Comparison of ENCODE assay signal across 1 cellular context in the genomic region with DNA sequence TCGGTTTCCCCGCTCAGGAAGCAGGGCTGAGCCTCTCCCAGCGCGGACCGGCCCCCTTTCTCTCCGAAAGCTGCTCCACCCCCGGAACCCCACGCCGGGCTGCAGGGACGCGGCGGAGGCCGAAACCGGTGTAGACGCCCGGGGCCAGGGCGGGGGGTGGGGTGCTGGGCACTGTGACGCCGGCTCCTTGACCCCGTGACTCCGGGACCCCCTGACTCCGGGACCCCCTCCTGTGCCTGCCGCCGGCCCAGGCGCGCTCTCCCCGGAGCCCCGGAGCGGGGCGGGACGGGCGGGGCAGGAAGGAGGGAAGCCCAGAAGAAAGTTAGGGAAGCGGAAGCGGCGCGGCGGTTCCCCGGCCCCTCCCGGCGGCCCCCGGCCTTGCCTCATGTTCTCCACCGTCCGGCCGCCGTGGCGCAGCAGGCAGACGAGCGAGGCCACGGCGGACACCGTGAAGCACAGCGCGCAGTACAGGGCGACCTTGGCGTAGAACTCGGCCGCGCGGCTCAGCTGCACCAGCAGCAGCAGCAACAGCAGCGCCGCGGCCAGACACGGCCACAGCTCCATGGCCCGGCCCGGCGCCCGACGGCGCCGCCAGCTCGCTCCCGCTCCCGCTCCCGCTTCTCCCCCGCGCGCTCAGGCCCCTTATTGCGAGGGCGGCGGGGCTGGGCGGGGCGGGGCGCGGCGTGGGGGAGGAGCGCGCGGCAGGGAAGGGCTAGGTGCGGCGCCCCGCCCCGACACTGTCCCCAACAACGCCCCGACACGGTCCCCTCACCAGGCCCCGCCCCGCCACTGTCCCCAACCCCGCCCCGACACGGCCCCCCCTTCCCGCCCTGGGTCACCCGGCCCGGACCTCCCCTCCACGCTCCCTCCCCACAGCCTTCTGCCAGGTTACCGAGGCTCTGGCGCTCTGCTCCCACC.
TF ChIP-seq lines count a peak whose summit lies in the region.

A gene (minus strand): TSS at position 664 of the 918 bp plus-strand sequence. CDS start 100 bp downstream, at position 564.

TF ChIP-seq in K562, 482 proteins besides CTCF, POLR2A, EP300 and RAD21 (continued from another document):
- TF ChIP-seq, protein P1, sequence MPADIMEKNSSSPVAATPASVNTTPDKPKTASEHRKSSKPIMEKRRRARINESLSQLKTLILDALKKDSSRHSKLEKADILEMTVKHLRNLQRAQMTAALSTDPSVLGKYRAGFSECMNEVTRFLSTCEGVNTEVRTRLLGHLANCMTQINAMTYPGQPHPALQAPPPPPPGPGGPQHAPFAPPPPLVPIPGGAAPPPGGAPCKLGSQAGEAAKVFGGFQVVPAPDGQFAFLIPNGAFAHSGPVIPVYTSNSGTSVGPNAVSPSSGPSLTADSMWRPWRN (IDR thresholded peaks at IDR 0.05; ENCODE audit: low read depth), result no peak
- peak; percentile 71 for TF ChIP-seq ATF7 (IDR thresholded peaks at IDR 0.05)
- no peak for TF ChIP-seq TBL1XR1 (IDR thresholded peaks at IDR 0.05; ENCODE audit: low read length in 2 of 2)
- TF ChIP-seq ZNF778 (CRISPR knock-in tag; IDR thresholded peaks at IDR 0.05), result no peak
- TF ChIP-seq SMC3 (conservative IDR thresholded peaks at IDR 0.05; ENCODE audit: insufficient read depth, low read depth, low read length), result no peak
- TF ChIP-seq, protein P2, sequence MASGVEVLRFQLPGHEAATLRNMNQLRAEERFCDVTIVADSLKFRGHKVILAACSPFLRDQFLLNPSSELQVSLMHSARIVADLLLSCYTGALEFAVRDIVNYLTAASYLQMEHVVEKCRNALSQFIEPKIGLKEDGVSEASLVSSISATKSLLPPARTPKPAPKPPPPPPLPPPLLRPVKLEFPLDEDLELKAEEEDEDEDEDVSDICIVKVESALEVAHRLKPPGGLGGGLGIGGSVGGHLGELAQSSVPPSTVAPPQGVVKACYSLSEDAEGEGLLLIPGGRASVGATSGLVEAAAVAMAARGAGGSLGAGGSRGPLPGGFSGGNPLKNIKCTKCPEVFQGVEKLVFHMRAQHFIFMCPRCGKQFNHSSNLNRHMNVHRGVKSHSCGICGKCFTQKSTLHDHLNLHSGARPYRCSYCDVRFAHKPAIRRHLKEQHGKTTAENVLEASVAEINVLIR (CRISPR knock-in tag; IDR thresholded peaks at IDR 0.05), result no peak
- TF ChIP-seq ZNF140 (CRISPR knock-in tag; IDR thresholded peaks at IDR 0.05), result no peak
- peak; percentile 87 for TF ChIP-seq RBFOX2 (IDR thresholded peaks at IDR 0.05; ENCODE audit: low read depth, low read length)
- peak; percentile 39 for TF ChIP-seq PCBP2 (IDR thresholded peaks at IDR 0.05; ENCODE audit: low read depth, low read length, poor library complexity, severe bottlenecking)
- TF ChIP-seq, protein P3, sequence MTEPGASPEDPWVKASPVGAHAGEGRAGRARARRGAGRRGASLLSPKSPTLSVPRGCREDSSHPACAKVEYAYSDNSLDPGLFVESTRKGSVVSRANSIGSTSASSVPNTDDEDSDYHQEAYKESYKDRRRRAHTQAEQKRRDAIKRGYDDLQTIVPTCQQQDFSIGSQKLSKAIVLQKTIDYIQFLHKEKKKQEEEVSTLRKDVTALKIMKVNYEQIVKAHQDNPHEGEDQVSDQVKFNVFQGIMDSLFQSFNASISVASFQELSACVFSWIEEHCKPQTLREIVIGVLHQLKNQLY (CRISPR knock-in tag; conservative IDR thresholded peaks at IDR 0.05), result no peak
- TF ChIP-seq ZNF76 (CRISPR knock-in tag; IDR thresholded peaks at IDR 0.05; ENCODE audit: borderline replicate concordance), result no peak
- no peak for TF ChIP-seq SAFB2 (IDR thresholded peaks at IDR 0.05; ENCODE audit: borderline replicate concordance, low read depth, low read length, severe bottlenecking)
- TF ChIP-seq HSF4 (CRISPR knock-in tag; IDR thresholded peaks at IDR 0.05; ENCODE audit: borderline replicate concordance), result no peak
- no peak for TF ChIP-seq PTTG1 (tag; IDR thresholded peaks at IDR 0.05; ENCODE audit: low read depth)
- no peak for TF ChIP-seq FOXA3 (CRISPR knock-in tag; conservative IDR thresholded peaks at IDR 0.05 in 1 of 2, IDR thresholded peaks at IDR 0.05 in 1 of 2)
- no peak for TF ChIP-seq BCOR (IDR thresholded peaks at IDR 0.05)
- TF ChIP-seq, protein P4, sequence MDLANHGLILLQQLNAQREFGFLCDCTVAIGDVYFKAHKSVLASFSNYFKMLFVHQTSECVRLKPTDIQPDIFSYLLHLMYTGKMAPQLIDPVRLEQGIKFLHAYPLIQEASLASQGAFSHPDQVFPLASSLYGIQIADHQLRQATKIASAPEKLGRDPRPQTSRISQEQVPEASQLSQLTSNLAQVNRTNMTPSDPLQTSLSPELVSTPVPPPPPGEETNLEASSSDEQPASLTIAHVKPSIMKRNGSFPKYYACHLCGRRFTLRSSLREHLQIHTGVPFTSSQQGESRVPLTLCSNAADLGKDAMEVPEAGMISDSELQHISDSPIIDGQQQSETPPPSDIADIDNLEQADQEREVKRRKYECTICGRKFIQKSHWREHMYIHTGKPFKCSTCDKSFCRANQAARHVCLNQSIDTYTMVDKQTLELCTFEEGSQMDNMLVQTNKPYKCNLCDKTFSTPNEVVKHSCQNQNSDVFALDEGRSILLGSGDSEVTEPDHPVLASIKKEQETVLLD (IDR thresholded peaks at IDR 0.05), result no peak
- no peak for TF ChIP-seq ZNF121 (CRISPR knock-in tag; conservative IDR thresholded peaks at IDR 0.05)
- TF ChIP-seq HMG20A (CRISPR knock-in tag; conservative IDR thresholded peaks at IDR 0.05), result no peak
- TF ChIP-seq BDP1 (IDR thresholded peaks at IDR 0.05; ENCODE audit: insufficient read depth, insufficient read length), result no peak
- TF ChIP-seq ETV6 (IDR thresholded peaks at IDR 0.05; ENCODE audit: borderline replicate concordance in 1 of 2, low read depth in 2 of 2, low read length in 1 of 2), result 0 out of 4 replicates have a peak, but pooled peaks have one; percentile 20 to 49
- no peak for TF ChIP-seq ETV6 (CRISPR knock-in tag; IDR thresholded peaks at IDR 0.05; ENCODE audit: borderline replicate concordance)
- TF ChIP-seq SNRNP70 (optimal IDR thresholded peaks at IDR 0.05; ENCODE audit: low read depth, low read length), result no peak
- TF ChIP-seq, protein P5, sequence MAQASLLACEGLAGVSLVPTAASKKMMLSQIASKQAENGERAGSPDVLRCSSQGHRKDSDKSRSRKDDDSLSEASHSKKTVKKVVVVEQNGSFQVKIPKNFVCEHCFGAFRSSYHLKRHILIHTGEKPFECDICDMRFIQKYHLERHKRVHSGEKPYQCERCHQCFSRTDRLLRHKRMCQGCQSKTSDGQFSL (CRISPR knock-in tag; IDR thresholded peaks at IDR 0.05), result peak; percentile 48; the same call in 1 of the 2 replicates
- TF ChIP-seq, protein P5 (tag; IDR thresholded peaks at IDR 0.05), result peak in 1 of 2 experiments; percentile 24; a peak in 1 of 4 replicates
- peak; percentile 66 for TF ChIP-seq PCBP1 (IDR thresholded peaks at IDR 0.05; ENCODE audit: low read depth, low read length, poor library complexity, severe bottlenecking)
- TF ChIP-seq GATA2 (CRISPR knock-in tag; IDR thresholded peaks at IDR 0.05), result no peak
- no peak for TF ChIP-seq MCM5 (IDR thresholded peaks at IDR 0.05; ENCODE audit: low read depth)
- no peak for TF ChIP-seq DPF2 (IDR thresholded peaks at IDR 0.05)
- TF ChIP-seq NBN (IDR thresholded peaks at IDR 0.05; ENCODE audit: low read depth), result no peak
- peak; percentile 88 for TF ChIP-seq RB1 (IDR thresholded peaks at IDR 0.05; ENCODE audit: low read depth)
- TF ChIP-seq TOE1 (IDR thresholded peaks at IDR 0.05; ENCODE audit: borderline replicate concordance), result no peak; the same call in 1 of the 2 replicates
- TF ChIP-seq TOE1 (CRISPR knock-in tag; IDR thresholded peaks at IDR 0.05; ENCODE audit: borderline replicate concordance, low read depth), result no peak
- TF ChIP-seq CBX8 (IDR thresholded peaks at IDR 0.05; ENCODE audit: borderline replicate concordance, extremely low read depth, low read depth, low read length, poor library complexity, severe bottlenecking), result no peak
- peak; percentile 43; the same call in 1 of the 2 replicates for TF ChIP-seq BRD4 (IDR thresholded peaks at IDR 0.05)
- TF ChIP-seq ZNF3 (CRISPR knock-in tag; IDR thresholded peaks at IDR 0.05), result no peak
- TF ChIP-seq MYBL2 (IDR thresholded peaks at IDR 0.05; ENCODE audit: low read depth), result no peak
- no peak for TF ChIP-seq MYBL2 (CRISPR knock-in tag; IDR thresholded peaks at IDR 0.05; ENCODE audit: borderline replicate concordance)
